6 cellular contexts compared by ENCODE assay signal in genomic region chr2:236444187-236444586, GRCh38.
"Had no signal": no experiment of that assay in that cellular context is flagged by ENCODE, and none has a peak within 500 bp of the region (broad histone marks: within the 10 kb centered on the region; RNA-seq: fewer than 3 reads in every experiment).

No MANE protein-coding gene starts in this region.

- DNase-seq: GM23248, GOT3, H7, HFFc6, KBM-7 had no signal

- H3K4me3 ChIP-seq: GM23248, HAP-1 had no signal
